Comparison of ENCODE assay signal across 8 cellular contexts in genomic region chr2:43221660-43222471, GRCh38. TPM values are rescaled to one million over a fixed set of nuclear protein-coding genes. Genes with fewer than 3 reads are reported as not detected.
DNase-seq lines count a peak whose midpoint lies in the region; ATAC-seq and TF ChIP-seq lines count a peak whose summit lies in the region.

No MANE protein-coding gene starts in this region.

- H3K4me1 ChIP-seq in A673 (ENCODE audit: insufficient read depth, low read length, poor library complexity, severe bottlenecking) (peaks cover 51% of the 10 kb centered on the region), GM23248 (ENCODE audit: insufficient read depth) (peaks cover 37% of the 10 kb centered on the region)

- WGBS in GM23248 (ENCODE audit: low coverage in 1 of 2, low lambda C conversion rate in 2 of 2, missing lambda C conversion rate in 2 of 2), 2 experiments = 1% methylated on average over 8 of the region's 8 CpGs

- H3K27ac ChIP-seq in A673 (ENCODE audit: low read depth, low read length, poor library complexity, severe bottlenecking) (peak overlapping the region; percentile 85), GM23248 (peak overlapping the region; percentile 93)

- H4K20me1 ChIP-seq in GM23248 (ENCODE audit: insufficient read depth) = no peaks in the 10 kb centered on the region

- ATAC-seq in GM21381 (IDR thresholded peaks at IDR 0.05; ENCODE audit: unreplicated experiment) = no peak

- no peak overlapping the region for H2AFZ ChIP-seq in GM23248

- H3K36me3 ChIP-seq in A673 (ENCODE audit: insufficient read depth, low read length, poor library complexity, severe bottlenecking) (peaks cover 19% of the 10 kb centered on the region), GM23248 (ENCODE audit: low read depth) (peaks cover 22% of the 10 kb centered on the region)

- peak overlapping the region; percentile 96 for H3K9ac ChIP-seq in GM23248

- POLR2A ChIA-PET in A673 (lab: Charles Lee; ENCODE audit: low non-redundant PET) = interaction anchor here (0.6 to 0.7 kb wide), 3 partner anchors 134 to 546 kb away, joined by 3 to 4 read pairs (median 3); no protein-coding TSS in a partner anchor

- no peak for TF ChIP-seq CTCF in A673 (conservative IDR thresholded peaks at IDR 0.05; ENCODE audit: low read depth, low read length)

- H3K27me3 ChIP-seq in A673 (replicated peaks; ENCODE audit: insufficient read depth, low read depth, low read length, poor library complexity) (no peaks in the 10 kb centered on the region), GM23248 (replicated peaks; ENCODE audit: insufficient read depth) (no peaks in the 10 kb centered on the region)

- CTCF ChIA-PET in A673 (lab: Charles Lee) = interaction anchor here (0.6 kb wide), 2 partner anchors 19 to 184 kb away, joined by 3 to 4 read pairs; no protein-coding TSS in a partner anchor

- intact Hi-C loops in A673 (cut with micrococcal nuclease; ENCODE audit: unreplicated experiment) = loop anchor here (5.0 to 10.0 kb wide), 2 partner anchors 200 to 367 kb away; no protein-coding TSS in a partner anchor

- peaks cover 46% of the 10 kb centered on the region for H3F3A ChIP-seq in GM23248 (ENCODE audit: insufficient read depth)

- BruUV-seq in A673 (replicated peaks; lab: Mats Ljungman, UMichigan) = no TSS peak

- peak overlapping the region; percentile 93 for H3K4me2 ChIP-seq in GM23248 (ENCODE audit: unreplicated experiment)

- H3K4me3 ChIP-seq in A673 (ENCODE audit: low read depth, low read length, poor library complexity, severe bottlenecking) (peak overlapping the region; percentile 18), GM23248 (peak overlapping the region; percentile 97)

- H3K9me2 ChIP-seq in GM23248 (ENCODE audit: insufficient read depth) = no peaks in the 10 kb centered on the region

- peaks cover 46% of the 10 kb centered on the region for H3K79me2 ChIP-seq in GM23248 (ENCODE audit: insufficient read depth)

- peak; percentile 87 for DNase-seq in A673 (ENCODE audit: low spot score)
- peak; percentile 94 for DNase-seq in GM23248
- DNase-seq in NOMO-1 (lab: John Stamatoyannopoulos, UW; ENCODE audit: unreplicated experiment in 2 of 2) = peak; percentile 81 to 83
- DNase-seq in activated T-cell treated with anti-CD3 and anti-CD28 coated beads for 48 hours (ENCODE audit: low read depth) = peak; percentile 62
- peak; percentile 96 for DNase-seq in epidermal melanocyte (ENCODE audit: insufficient read length, low spot score)
- DNase-seq in mesenteric fat pad (ENCODE audit: low spot score) = peak; percentile 93
- DNase-seq in stimulated activated CD8-positive, alpha-beta memory T cell treated with anti-CD3 and anti-CD28 coated beads, Interleukin-7, amount 100 ng/mL, for 48 hours (ENCODE audit: extremely low read depth in 1 of 2, low read depth in 1 of 2) = peak; percentile 35 to 51

- in situ Hi-C loops in GM23248 (cut with MboI) = loop anchor here (10.0 kb wide), 1 partner anchor 247 kb away; no protein-coding TSS in a partner anchor

- H3K9me3 ChIP-seq in A673 (ENCODE audit: low read depth, low read length, poor library complexity, severe bottlenecking) (no peaks in the 10 kb centered on the region), GM23248 (ENCODE audit: low read depth) (no peaks in the 10 kb centered on the region)

RNA-seq across cellular contexts. Expression of gene ZFP36L2, which starts 4.5 kb away (rescaled TPM):
- total RNA-seq in A673 (2021) (20.4 and 23.4 TPM in 2 replicates), mesenteric fat pad (237 TPM)
- 13.8 and 14.4 TPM in 2 replicates for total RNA-seq in GM23248 (2014; rRNA removed; shearing (Covaris generic))
- 71.7 and 78.2 TPM in 2 replicates for polyA plus RNA-seq in GM23248 (2016; fragmentation: Nextera tagmentation; extraction: Ambion mirVana)

Comparison
In these comparisons a context has a peak if more than half of its experiments do, and no peak if none do; other contexts are left out.
1. DNase-seq: peak in every context shown above with its lines; median percentile 96 in epidermal melanocyte; 94 in GM23248; 93 in mesenteric fat pad; 87 in A673; 82 in NOMO-1; 62 in activated T-cell treated with anti-CD3 and anti-CD28 coated beads for 48 hours; 43 in stimulated activated CD8-positive, alpha-beta memory T cell treated with anti-CD3 and anti-CD28 coated beads, Interleukin-7, amount 100 ng/mL, for 48 hours.